ENCODE assay signal across 14 cellular contexts in the genomic region with DNA sequence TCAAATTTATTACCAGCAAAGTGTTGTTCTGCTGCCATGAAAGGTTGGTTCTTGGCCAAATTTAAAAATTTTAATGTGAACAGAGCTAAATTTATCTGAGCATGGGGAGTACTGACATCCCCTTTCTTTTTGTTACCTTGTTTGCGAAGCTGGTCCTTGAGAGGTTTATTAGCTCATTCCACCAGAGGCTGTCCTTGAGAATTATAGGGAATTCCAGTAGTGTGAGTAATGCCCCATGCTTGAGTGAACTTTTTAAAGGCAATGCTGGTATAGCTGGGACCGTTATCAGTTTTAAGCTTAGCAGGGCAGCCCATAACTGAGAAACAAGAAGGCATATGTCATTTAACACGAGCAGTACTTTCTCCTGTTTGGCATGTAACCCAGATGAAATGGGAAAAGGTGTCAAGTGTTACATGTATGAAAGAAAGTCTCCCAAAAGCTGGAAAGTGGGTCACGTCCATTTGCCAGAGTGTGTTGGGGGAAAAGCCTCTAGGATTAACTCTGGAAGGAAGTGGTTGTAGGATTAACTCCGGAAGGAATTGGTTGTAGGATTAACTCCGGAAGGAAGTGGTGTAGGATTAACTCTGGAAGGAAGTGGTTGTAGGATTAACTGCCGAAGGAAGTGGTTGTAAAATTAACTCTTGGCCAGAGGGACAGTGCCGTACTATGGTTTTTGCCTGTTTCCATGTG. TPM values are rescaled to one million over a fixed set of nuclear protein-coding genes. Genes with fewer than 3 reads are reported as not detected.
DNase-seq lines count a peak whose midpoint lies in the region; ATAC-seq and TF ChIP-seq lines count a peak whose summit lies in the region.
"Had no signal": no experiment of that assay in that cellular context is flagged by ENCODE, and none has a peak within 500 bp of the region (broad histone marks: within the 10 kb centered on the region; RNA-seq: fewer than 3 reads in every experiment).

No MANE protein-coding gene starts in this region.

- DNase-seq in ascending aorta (ENCODE audit: low spot score in 2 of 2): no peak
- peak; percentile 83 for DNase-seq in kidney tubule cell (ENCODE audit: low spot score)
- no peak for DNase-seq in thoracic aorta (ENCODE audit: low spot score)
- DNase-seq in NCI-H1092 treated with DMSO at 0.1 percent for 48 hours (lab: John Stamatoyannopoulos, UW): no peak
- DNase-seq in breast epithelium (ENCODE audit: low spot score in 2 of 2): no peak
- no peak for DNase-seq in DMS79 treated with DMSO at 0.1 percent for 48 hours (lab: John Stamatoyannopoulos, UW)
- DNase-seq in activated CD8-positive, alpha-beta memory T cell treated with anti-CD3 and anti-CD28 coated beads for 24 hours: no peak
- DNase-seq: cortex of kidney, naive B cell, NCI-H1694, NCI-H526, SHP77 had no signal

- no peak for TF ChIP-seq POLR2A in breast epithelium (IDR thresholded peaks at IDR 0.05)

- no peaks in the 10 kb centered on the region for H3K27me3 ChIP-seq in ascending aorta
- H3K27me3 ChIP-seq in thoracic aorta (replicated peaks; ENCODE audit: insufficient read depth): no peaks in the 10 kb centered on the region
- no peaks in the 10 kb centered on the region for H3K27me3 ChIP-seq in breast epithelium

- TF ChIP-seq EP300 in Ishikawa (IDR thresholded peaks at IDR 0.05; ENCODE audit: borderline replicate concordance): peak; percentile 39; the same call in 1 of the 2 replicates

- H3K27ac ChIP-seq in ascending aorta (peak overlapping the region; percentile 32 to 64), thoracic aorta (peak overlapping the region; percentile 57 to 74), breast epithelium (peak overlapping the region in 1 of 2 donors; percentile 10)
- H3K27ac ChIP-seq: KMS-11 had no signal

- H3K9me3 ChIP-seq in ascending aorta: no peaks in the 10 kb centered on the region
- no peaks in the 10 kb centered on the region for H3K9me3 ChIP-seq in thoracic aorta
- H3K9me3 ChIP-seq in breast epithelium: no peaks in the 10 kb centered on the region

- intact Hi-C loops in ascending aorta (cut with DNase I) (loop anchor here (2.0 kb wide), 1 partner anchor 30 kb away; no protein-coding TSS in a partner anchor), breast epithelium (cut with DNase I; ENCODE audit: low total_unique reads) (no loop called here)

- no peak for TF ChIP-seq RAD21 in Ishikawa (IDR thresholded peaks at IDR 0.05; ENCODE audit: low read depth)

- H3K36me3 ChIP-seq in ascending aorta: no peaks in the 10 kb centered on the region
- no peaks in the 10 kb centered on the region for H3K36me3 ChIP-seq in thoracic aorta
- no peaks in the 10 kb centered on the region for H3K36me3 ChIP-seq in breast epithelium

- TF ChIP-seq CTCF in ascending aorta (IDR thresholded peaks at IDR 0.05): no peak
- no peak for TF ChIP-seq CTCF in thoracic aorta (IDR thresholded peaks at IDR 0.05)
- TF ChIP-seq CTCF in breast epithelium (IDR thresholded peaks at IDR 0.05): no peak

- ATAC-seq in thoracic aorta (ENCODE audit: insufficient number of reproducible peaks, low FRiP score, low read depth): no peak

- H3K4me3 ChIP-seq in ascending aorta (peak overlapping the region; percentile 31 to 56), thoracic aorta (peak overlapping the region; percentile 69), breast epithelium (no peak overlapping the region)

- H3K4me1 ChIP-seq in ascending aorta (peaks cover 0 to 3% of the 10 kb centered on the region in 2 donors), thoracic aorta (ENCODE audit: control insufficient read depth in 1 of 2, low read depth in 2 of 2) (peaks cover 2 to 21% of the 10 kb centered on the region in 2 donors), breast epithelium (no peaks in the 10 kb centered on the region)

TF ChIP-seq in Ishikawa, 13 proteins besides CTCF, POLR2A, EP300 and RAD21:
- TF ChIP-seq CREB1 (IDR thresholded peaks at IDR 0.05; ENCODE audit: low read depth) (no peak), YY1 (IDR thresholded peaks at IDR 0.05; ENCODE audit: low read depth) (no peak), TEAD4 (IDR thresholded peaks at IDR 0.05) (peak; percentile 57), TCF12 (IDR thresholded peaks at IDR 0.05; ENCODE audit: low read depth) (no peak), EGR1 (IDR thresholded peaks at IDR 0.05) (no peak)
- TF ChIP-seq, protein P1, sequence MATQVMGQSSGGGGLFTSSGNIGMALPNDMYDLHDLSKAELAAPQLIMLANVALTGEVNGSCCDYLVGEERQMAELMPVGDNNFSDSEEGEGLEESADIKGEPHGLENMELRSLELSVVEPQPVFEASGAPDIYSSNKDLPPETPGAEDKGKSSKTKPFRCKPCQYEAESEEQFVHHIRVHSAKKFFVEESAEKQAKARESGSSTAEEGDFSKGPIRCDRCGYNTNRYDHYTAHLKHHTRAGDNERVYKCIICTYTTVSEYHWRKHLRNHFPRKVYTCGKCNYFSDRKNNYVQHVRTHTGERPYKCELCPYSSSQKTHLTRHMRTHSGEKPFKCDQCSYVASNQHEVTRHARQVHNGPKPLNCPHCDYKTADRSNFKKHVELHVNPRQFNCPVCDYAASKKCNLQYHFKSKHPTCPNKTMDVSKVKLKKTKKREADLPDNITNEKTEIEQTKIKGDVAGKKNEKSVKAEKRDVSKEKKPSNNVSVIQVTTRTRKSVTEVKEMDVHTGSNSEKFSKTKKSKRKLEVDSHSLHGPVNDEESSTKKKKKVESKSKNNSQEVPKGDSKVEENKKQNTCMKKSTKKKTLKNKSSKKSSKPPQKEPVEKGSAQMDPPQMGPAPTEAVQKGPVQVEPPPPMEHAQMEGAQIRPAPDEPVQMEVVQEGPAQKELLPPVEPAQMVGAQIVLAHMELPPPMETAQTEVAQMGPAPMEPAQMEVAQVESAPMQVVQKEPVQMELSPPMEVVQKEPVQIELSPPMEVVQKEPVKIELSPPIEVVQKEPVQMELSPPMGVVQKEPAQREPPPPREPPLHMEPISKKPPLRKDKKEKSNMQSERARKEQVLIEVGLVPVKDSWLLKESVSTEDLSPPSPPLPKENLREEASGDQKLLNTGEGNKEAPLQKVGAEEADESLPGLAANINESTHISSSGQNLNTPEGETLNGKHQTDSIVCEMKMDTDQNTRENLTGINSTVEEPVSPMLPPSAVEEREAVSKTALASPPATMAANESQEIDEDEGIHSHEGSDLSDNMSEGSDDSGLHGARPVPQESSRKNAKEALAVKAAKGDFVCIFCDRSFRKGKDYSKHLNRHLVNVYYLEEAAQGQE (IDR thresholded peaks at IDR 0.05; ENCODE audit: low read depth): no peak

RNA-seq across cellular contexts. Expression of a gene that starts 37.3 kb away (rescaled TPM):
- total RNA-seq in ascending aorta (16.6 TPM), thoracic aorta (10 to 100 TPM; 44.9 to 93.3 TPM), breast epithelium (100 to 1,000 TPM in 1 of 3 donors, 10 to 100 TPM in 2; 25.9 to 259 (median 25.9) TPM)

RNA-seq across cellular contexts. Expression of a gene that starts 53.3 kb away (rescaled TPM):
- total RNA-seq in ascending aorta: 64.4 TPM
- total RNA-seq in thoracic aorta: 10 to 100 TPM; 77.4 to 92.9 TPM
- 100 to 1,000 TPM in 1 of 3 donors, 10 to 100 TPM in 2; 37.6 to 110 (median 70.8) TPM for total RNA-seq in breast epithelium

Comparison
In these comparisons a context has a peak if more than half of its experiments do, and no peak if none do; other contexts are left out.
1. H3K4me3 ChIP-seq: peak in ascending aorta (2 of 2) and thoracic aorta (single experiment); none in breast epithelium (0 of 3).